ENCODE assay signal across 12 cellular contexts in the genomic region with DNA sequence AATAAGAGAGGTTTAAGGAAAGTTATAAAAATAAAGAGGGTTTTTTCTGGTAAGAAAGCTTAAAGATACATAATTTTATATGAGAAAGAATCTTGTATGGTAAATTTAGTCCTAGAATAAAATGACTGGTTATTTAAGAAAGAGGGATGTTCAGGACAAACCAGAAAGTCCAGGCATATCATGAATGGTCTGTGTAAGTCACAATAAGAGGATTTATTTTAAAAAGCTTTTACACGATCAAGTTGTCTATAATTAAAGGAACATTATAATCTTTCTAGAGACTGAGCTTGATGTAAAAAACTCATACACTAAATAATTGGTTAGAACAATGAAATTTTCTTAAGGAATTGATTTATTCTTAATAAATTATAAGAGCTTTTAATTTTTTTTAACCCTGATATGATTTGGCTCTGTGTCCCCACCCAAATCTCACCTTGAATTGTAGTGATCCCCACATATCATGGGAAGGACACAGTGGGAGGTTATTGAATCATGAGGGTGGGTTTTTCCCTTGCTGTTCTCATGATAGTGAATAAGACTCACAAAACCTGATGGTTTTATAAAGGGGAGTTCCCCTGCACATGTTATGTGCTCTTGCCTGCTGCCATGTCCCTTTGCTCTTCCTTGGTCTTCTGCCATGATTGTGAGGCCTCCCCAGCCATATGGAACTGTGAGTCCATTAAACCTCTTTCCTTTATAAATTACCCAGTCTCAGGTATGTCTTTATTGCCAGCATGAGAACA. TPM values are rescaled to one million over a fixed set of nuclear protein-coding genes. Genes with fewer than 3 reads are reported as not detected.
"Had no signal": no experiment of that assay in that cellular context is flagged by ENCODE, and none has a peak within 500 bp of the region (broad histone marks: within the 10 kb centered on the region; RNA-seq: fewer than 3 reads in every experiment).

No MANE protein-coding gene starts in this region.

RNA-seq across cellular contexts. Expression of a gene that starts 20.8 kb away (rescaled TPM):
- total RNA-seq: activated B cell treated with CpG ODN at 0.5 μM for 24 hours; activated CD4-positive, alpha-beta memory T cell treated with anti-CD3 and anti-CD28 coated beads for 36 hours; activated CD4-positive, alpha-beta T cell treated with anti-CD3 and anti-CD28 coated beads, Interleukin-2, amount 10 ng/mL, durations not matched to agents 24 days and 14 days; activated CD8-positive, alpha-beta memory T cell treated with anti-CD3 and anti-CD28 coated beads for 36 hours; activated CD8-positive, alpha-beta T cell treated with anti-CD3 and anti-CD28 coated beads for 36 hours; activated naive CD8-positive, alpha-beta T cell treated with anti-CD3 and anti-CD28 coated beads for 36 hours; activated T-cell treated with anti-CD3 and anti-CD28 coated beads, Interleukin-2, amount 50 U/mL, for 4 hours; activated T-cell treated with anti-CD3 and anti-CD28 coated beads, Interleukin-2, amount 50 U/mL, for 72 hours; activated T-helper 1 cell treated with anti-CD3 and anti-CD28 coated beads, Interleukin-12 subunit alpha, Interleukin-12 subunit beta, Interleukin-2, Interleukin-4 antibody, amounts not matched to agents 30 ng/mL and 10 ng/mL and 1 ng/mL, durations not matched to agents 14 hours and 24 hours and 36 hours; activated T-helper 2 cell treated with anti-CD3 and anti-CD28 coated beads, Interferon-gamma antibody, Interleukin-2, Interleukin-4, amounts not matched to agents 10 μg/mL and 5 μg/mL and 100 μg/mL, durations not matched to agents 14 hours and 24 hours and 36 hours; astrocyte; cerebellum had no signal
